Comparison of ENCODE assay signal across 16 cellular contexts in genomic region chr12:22494319-22494718, GRCh38. TPM values are rescaled to one million over a fixed set of nuclear protein-coding genes. Genes with fewer than 3 reads are reported as not detected.
DNase-seq lines count a peak whose midpoint lies in the region; ATAC-seq, FAIRE-seq and TF ChIP-seq lines count a peak whose summit lies in the region.
"Had no signal": no experiment of that assay in that cellular context is flagged by ENCODE, and none has a peak within 500 bp of the region (broad histone marks: within the 10 kb centered on the region; RNA-seq: fewer than 3 reads in every experiment).

No MANE protein-coding gene starts in this region.

- FAIRE-seq in A204.1 (lab: Jason Lieb, UNC): peak; percentile 49
- FAIRE-seq: GM12891, H1, K562 had no signal

- peak; percentile 91 for ATAC-seq in omental fat pad (ENCODE audit: low FRiP score)
- no peak for ATAC-seq in HG03097 (IDR thresholded peaks at IDR 0.05; ENCODE audit: low FRiP score, unreplicated experiment)
- ATAC-seq in GM21619 (IDR thresholded peaks at IDR 0.05; ENCODE audit: unreplicated experiment): no peak
- ATAC-seq: K562 had no signal

- no peak for TF ChIP-seq CTCF in fibroblast of the aortic adventitia (IDR thresholded peaks at IDR 0.05; ENCODE audit: insufficient read depth, low read length)
- TF ChIP-seq CTCF in omental fat pad (IDR thresholded peaks at IDR 0.05): no peak

- peak; percentile 2 for DNase-seq in NCI-H226
- DNase-seq in fibroblast of the aortic adventitia (ENCODE audit: low read depth): peak; percentile 2
- DNase-seq in omental fat pad (ENCODE audit: low spot score): no peak
- no peak for DNase-seq in superior temporal gyrus (ENCODE audit: extremely low spot score)
- DNase-seq: Calu3; CD4-positive, alpha-beta T cell; DMS79; HCEC 1CT; HFFc6 had no signal

- H3K4me3 ChIP-seq in fibroblast of the aortic adventitia (ENCODE audit: low read depth, low read length): no peak overlapping the region
- H3K4me3 ChIP-seq: BLaER1 treated with 17β-estradiol and CSF1 and Interleukin-3, amounts not matched to agents 10 nM and 100 nM; K562 had no signal

RNA-seq across cellular contexts. Expression of gene C2CD5, which starts 50.0 kb away (rescaled TPM):
- total RNA-seq in fibroblast of the aortic adventitia (ENCODE audit: low replicate concordance) (24.5 and 31.2 TPM in 2 replicates), omental fat pad (10 to 100 TPM; 19.0 to 56.1 (median 26.7) TPM)

Comparison
In these comparisons a context has a peak if more than half of its experiments do, and no peak if none do; other contexts are left out.
1. DNase-seq: peak in NCI-H226 (single experiment) and fibroblast of the aortic adventitia (single experiment); none in omental fat pad (single experiment) and superior temporal gyrus (single experiment).